ENCODE assay signal across 7 cellular contexts in the genomic region with DNA sequence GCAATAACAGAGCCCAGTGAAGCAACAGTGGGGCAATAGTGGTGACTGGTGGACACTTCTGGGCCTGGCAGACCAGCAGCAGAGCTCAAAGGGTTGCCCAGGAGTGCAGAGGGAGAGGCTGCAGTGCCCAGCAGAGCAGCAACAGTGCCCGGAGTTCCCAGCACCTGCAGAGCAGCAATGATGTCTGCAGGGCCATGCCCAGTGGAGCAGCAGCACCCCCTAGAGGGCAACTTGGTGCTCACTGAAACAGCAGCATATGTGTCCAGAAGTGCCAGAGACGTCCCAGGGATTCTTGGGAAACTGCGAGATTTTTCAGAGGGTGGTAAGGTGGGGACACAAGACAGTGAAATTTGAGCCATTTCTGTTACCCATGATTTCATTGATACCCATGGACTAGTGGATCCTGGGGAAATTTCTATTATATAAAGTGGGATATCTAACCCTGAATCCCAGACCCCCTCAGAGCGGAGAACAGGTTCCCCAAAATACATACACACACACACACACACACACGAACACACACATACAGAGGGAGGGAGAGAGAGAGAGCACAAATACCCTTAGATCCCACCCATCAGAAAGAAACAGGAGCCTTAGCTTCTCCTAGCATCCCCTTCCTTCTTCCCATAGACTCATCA.
DNase-seq lines count a peak whose midpoint lies in the region; ATAC-seq and TF ChIP-seq lines count a peak whose summit lies in the region.

No MANE protein-coding gene starts in this region.

- no peak overlapping the region for H3K9ac ChIP-seq in MM.1S (ENCODE audit: low read length)

- in situ Hi-C loops in astrocyte of the cerebellum (cut with HindIII; ENCODE audit: low sequenced_read_pairs): loop anchor here (25.0 kb wide), 1 partner anchor 961 kb away; no protein-coding TSS in a partner anchor

- no peak overlapping the region for H3K27ac ChIP-seq in MM.1S (ENCODE audit: low read length)
- no peak overlapping the region for H3K27ac ChIP-seq in SJCRH30

- no peaks in the 10 kb centered on the region for H3K9me2 ChIP-seq in MM.1S (replicated peaks; ENCODE audit: insufficient read depth, low read length)

- no peak overlapping the region for H2AFZ ChIP-seq in MM.1S (ENCODE audit: low read length)

- H3K79me2 ChIP-seq in MM.1S (ENCODE audit: low read length): no peaks in the 10 kb centered on the region

- H4K20me1 ChIP-seq in MM.1S (ENCODE audit: insufficient read depth, low read length): no peaks in the 10 kb centered on the region

- H3K4me2 ChIP-seq in MM.1S (ENCODE audit: low read depth, low read length): no peak overlapping the region

- no peaks in the 10 kb centered on the region for H3F3A ChIP-seq in MM.1S (ENCODE audit: insufficient read depth, low read length)

- TF ChIP-seq CTCF in GM06990 (IDR thresholded peaks at IDR 0.05; ENCODE audit: insufficient read depth, low read length, poor library complexity, severe bottlenecking) (peak; percentile 96), MM.1S (IDR thresholded peaks at IDR 0.05; ENCODE audit: low read length) (peak; percentile 87), astrocyte of the cerebellum (IDR thresholded peaks at IDR 0.05; ENCODE audit: low read depth, low read length, missing control alignments) (peak; percentile 96)

- H3K4me3 ChIP-seq in GM06990 (replicated peaks; ENCODE audit: low read depth, low read length) (no peak overlapping the region), MM.1S (ENCODE audit: low read length) (no peak overlapping the region), SJCRH30 (no peak overlapping the region), astrocyte of the cerebellum (ENCODE audit: low read depth, low read length) (no peak overlapping the region)

- H3K27me3 ChIP-seq in GM06990 (replicated peaks; ENCODE audit: control insufficient read depth, insufficient read depth, low read length) (no peaks in the 10 kb centered on the region; the same call in 1 of the 2 replicates), MM.1S (replicated peaks; ENCODE audit: insufficient read depth, low read length) (peaks cover 30% of the 10 kb centered on the region), SJCRH30 (peaks cover 2% of the 10 kb centered on the region; the same call in 1 of the 2 replicates)

- DNase-seq in GM06990 (ENCODE audit: extremely low read depth, insufficient read length) (peak; percentile 24), MM.1S (peak; percentile 59), SJCRH30 (peak; percentile 69 to 80), astrocyte of the cerebellum (ENCODE audit: low read depth) (peak; percentile 23), iPS-NIHi11 (ENCODE audit: low spot score) (peak; percentile 90)
- DNase-seq in stimulated activated CD4-positive, alpha-beta T cell treated with anti-CD3 and anti-CD28 coated beads, Interleukin-15, amount 100 ng/mL, for 24 hours: peak; percentile 81

- no peaks in the 10 kb centered on the region for H3K9me3 ChIP-seq in MM.1S (replicated peaks; ENCODE audit: insufficient read depth, low read length)
- no peaks in the 10 kb centered on the region for H3K9me3 ChIP-seq in SJCRH30 (replicated peaks)

- no peak for ATAC-seq in HG03196 (IDR thresholded peaks at IDR 0.05; ENCODE audit: unreplicated experiment)

- H3K4me1 ChIP-seq in MM.1S (ENCODE audit: low read length): no peaks in the 10 kb centered on the region
- H3K4me1 ChIP-seq in SJCRH30: no peaks in the 10 kb centered on the region

- H3K36me3 ChIP-seq in GM06990 (ENCODE audit: control insufficient read depth, insufficient read depth, low read length): no peaks in the 10 kb centered on the region
- no peaks in the 10 kb centered on the region for H3K36me3 ChIP-seq in MM.1S (replicated peaks; ENCODE audit: insufficient read depth, low read length)
- H3K36me3 ChIP-seq in SJCRH30: no peaks in the 10 kb centered on the region

Comparison
In these comparisons a context has a peak if more than half of its experiments do, and no peak if none do; other contexts are left out.
1. DNase-seq: peak in every context shown above with its lines; median percentile 90 in iPS-NIHi11; 81 in stimulated activated CD4-positive, alpha-beta T cell treated with anti-CD3 and anti-CD28 coated beads, Interleukin-15, amount 100 ng/mL, for 24 hours; 74 in SJCRH30; 59 in MM.1S; 24 in GM06990; 23 in astrocyte of the cerebellum.